16 cellular contexts compared by ENCODE assay signal in genomic region chr13:111451402-111451801, GRCh38.
DNase-seq lines count a peak whose midpoint lies in the region; ATAC-seq, FAIRE-seq and TF ChIP-seq lines count a peak whose summit lies in the region.
"Had no signal": no experiment of that assay in that cellular context is flagged by ENCODE, and none has a peak within 500 bp of the region (broad histone marks: within the 10 kb centered on the region; RNA-seq: fewer than 3 reads in every experiment).

No MANE protein-coding gene starts in this region.

- peaks cover 7 to 10% (median 9%) of the 10 kb centered on the region in 3 donors for H3K9me3 Mint-ChIP-seq in T-cell

- dilution Hi-C loops in mammary epithelial cell (cut with HindIII; ENCODE audit: low sequenced_read_pairs): no loop called here

- no peak overlapping the region for H3K27ac Mint-ChIP-seq in T-cell
- H3K27ac Mint-ChIP-seq: CD14-positive monocyte; CD4-positive, alpha-beta memory T cell; H9 had no signal

- no peak overlapping the region for H3K4me3 Mint-ChIP-seq in T-cell
- H3K4me3 Mint-ChIP-seq: CD14-positive monocyte, H9 had no signal

- H3K4me2 ChIP-seq in mammary epithelial cell (ENCODE audit: insufficient read depth, low read depth, low read length): no peak overlapping the region
- H3K4me2 ChIP-seq: BLaER1 had no signal

- peaks cover 6 to 12% of the 10 kb centered on the region in 2 donors for H3K9me3 ChIP-seq in breast epithelium
- peaks cover 9% of the 10 kb centered on the region for H3K9me3 ChIP-seq in mammary epithelial cell (replicated peaks; ENCODE audit: insufficient read depth, low read length)
- H3K9me3 ChIP-seq in pancreas: no peaks in the 10 kb centered on the region

- peak in 2 of 4 donors; percentile 36 to 38 for ATAC-seq in pancreas
- ATAC-seq in T-cell (replicated peaks in 1 of 4): no peak
- no peak for ATAC-seq in stimulated activated naive CD8-positive, alpha-beta T cell treated with anti-CD3 and anti-CD28 coated beads, Interleukin-15, Interleukin-2, amounts not matched to agents 100 U/mL and 50 U/mL, for 24 hours

- H3K36me3 ChIP-seq in breast epithelium (no peaks in the 10 kb centered on the region), mammary epithelial cell (ENCODE audit: insufficient read depth, low read length) (no peaks in the 10 kb centered on the region), pancreas (no peaks in the 10 kb centered on the region)
- H3K36me3 ChIP-seq: BLaER1 had no signal

- no peak overlapping the region for H2AFZ ChIP-seq in mammary epithelial cell (ENCODE audit: low read depth, low read length)

- H3K9ac ChIP-seq in mammary epithelial cell (ENCODE audit: insufficient read depth, low read length): no peak overlapping the region
- H3K9ac ChIP-seq: BLaER1 had no signal

- FAIRE-seq in pancreas (lab: Jason Lieb, UNC): no peak

- in situ Hi-C loops in mammary epithelial cell (cut with MboI; ENCODE audit: low sequenced_read_pairs in 2 of 2): no loop called here

- H3K79me2 ChIP-seq in mammary epithelial cell (ENCODE audit: insufficient read depth, low read length): no peaks in the 10 kb centered on the region

- WGBS in mammary epithelial cell (ENCODE audit: low coverage, missing lambda C conversion rate): 37% methylated on average over 13 of the region's 14 CpGs
- WGBS in pancreas, 2 donors: 59 to 66% methylated on average over 14 of the region's 14 CpGs

- no peaks in the 10 kb centered on the region for H3K36me3 Mint-ChIP-seq in T-cell
- H3K36me3 Mint-ChIP-seq: CD14-positive monocyte; CD4-positive, alpha-beta memory T cell had no signal

- intact Hi-C loops in breast epithelium (cut with DNase I; ENCODE audit: low total_unique reads) (no loop called here), mammary epithelial cell (cut with micrococcal nuclease) (no loop called here), pancreas (cut with DNase I) (no loop called here)

- peaks cover 18 to 38% of the 10 kb centered on the region in 2 donors for H3K27me3 Mint-ChIP-seq in T-cell

- no peaks in the 10 kb centered on the region for H3K27me3 ChIP-seq in breast epithelium
- no peaks in the 10 kb centered on the region for H3K27me3 ChIP-seq in mammary epithelial cell (ENCODE audit: insufficient read depth, low read length)
- peaks cover 0 to 2% (median 0%) of the 10 kb centered on the region in 4 donors for H3K27me3 ChIP-seq in pancreas
- H3K27me3 ChIP-seq: BLaER1 had no signal

- H3K4me1 ChIP-seq in breast epithelium (no peaks in the 10 kb centered on the region), mammary epithelial cell (ENCODE audit: insufficient read depth, low read length) (no peaks in the 10 kb centered on the region), pancreas (no peaks in the 10 kb centered on the region)
- H3K4me1 ChIP-seq: BLaER1 had no signal

- H3K4me3 ChIP-seq in breast epithelium (no peak overlapping the region), mammary epithelial cell (replicated peaks in 1 of 3; ENCODE audit: insufficient read depth in 1 of 3, low read depth in 2 of 3, low read length in 3 of 3) (no peak overlapping the region), pancreas (no peak overlapping the region)
- H3K4me3 ChIP-seq: BLaER1 had no signal

- H3K27ac ChIP-seq in breast epithelium (peak overlapping the region; percentile 41 to 48), mammary epithelial cell (ENCODE audit: insufficient read depth, low read depth, low read length) (no peak overlapping the region), pancreas (peak overlapping the region in 3 of 4 donors; percentile 55 to 60 (median 55))
- H3K27ac ChIP-seq: BLaER1 had no signal

- BruUV-seq in mammary epithelial cell (replicated peaks; lab: Mats Ljungman, UMichigan): no TSS peak

- no peak for DNase-seq in breast epithelium (ENCODE audit: low spot score in 2 of 2)
- DNase-seq in mammary epithelial cell: no peak
- peak; percentile 21 for DNase-seq in ecto neural progenitor cell (ENCODE audit: low spot score)
- no peak for DNase-seq in pancreas
- no peak for DNase-seq in T-cell
- no peak for DNase-seq in stimulated activated naive CD8-positive, alpha-beta T cell treated with anti-CD3 and anti-CD28 coated beads, Interleukin-15, Interleukin-2, amounts not matched to agents 100 U/mL and 50 U/mL, for 24 hours
- no peak for DNase-seq in RKO (ENCODE audit: low spot score)
- DNase-seq in SW480 (ENCODE audit: low spot score): no peak
- DNase-seq: 8988T; CD4-positive, alpha-beta memory T cell; DMS79; GF-D8; GOT3; H9 had no signal

- POLR2A ChIA-PET in T-cell (lab: Charles Lee): no interaction called here

- TF ChIP-seq CTCF in breast epithelium (IDR thresholded peaks at IDR 0.05): no peak
- no peak for TF ChIP-seq CTCF in mammary epithelial cell (conservative IDR thresholded peaks at IDR 0.05 in 1 of 2, IDR thresholded peaks at IDR 0.05 in 1 of 2; ENCODE audit: extremely low read depth in 1 of 2, insufficient read depth in 1 of 2, low read depth in 1 of 2, low read length in 2 of 2)
- no peak for TF ChIP-seq CTCF in pancreas (IDR thresholded peaks at IDR 0.05)

- H3K4me1 Mint-ChIP-seq in T-cell: peaks cover 0 to 6% (median 2%) of the 10 kb centered on the region in 3 donors
- H3K4me1 Mint-ChIP-seq: CD14-positive monocyte; CD4-positive, alpha-beta memory T cell; H9 had no signal

- CTCF ChIA-PET in mammary epithelial cell (lab: Charles Lee; ENCODE audit: low non-redundant PET): no interaction called here
- CTCF ChIA-PET in T-cell (lab: Charles Lee): no interaction called here

- H4K20me1 ChIP-seq in mammary epithelial cell (ENCODE audit: insufficient read depth, low read length): no peaks in the 10 kb centered on the region
- H4K20me1 ChIP-seq: BLaER1 had no signal

- no peak for TF ChIP-seq POLR2A in breast epithelium (IDR thresholded peaks at IDR 0.05)
